In the genomic region with DNA sequence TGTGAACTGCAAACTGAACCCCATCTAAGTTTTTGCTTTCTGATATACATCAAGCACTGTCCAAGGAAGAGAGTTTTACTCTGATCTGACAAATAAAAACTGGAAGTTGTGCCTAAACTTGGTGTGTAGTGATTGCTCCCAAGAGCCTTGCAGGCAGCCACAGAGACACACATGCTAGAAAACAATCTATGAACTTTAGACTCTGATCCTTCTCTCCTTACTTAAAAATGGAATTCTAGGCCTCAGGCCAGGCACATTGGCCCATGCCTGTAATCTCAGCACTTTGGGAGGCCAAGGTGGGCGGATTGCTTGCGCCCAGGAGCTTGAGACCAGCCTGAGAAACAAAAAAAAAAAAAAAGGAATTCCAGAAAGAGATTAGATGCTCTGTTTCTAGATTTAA, we compare ENCODE assay signal across 13 cellular contexts. TPM values are rescaled to one million over a fixed set of nuclear protein-coding genes. Genes with fewer than 3 reads are reported as not detected.
DNase-seq lines count a peak whose midpoint lies in the region; ATAC-seq and TF ChIP-seq lines count a peak whose summit lies in the region.
"Had no signal": no experiment of that assay in that cellular context is flagged by ENCODE, and none has a peak within 500 bp of the region (broad histone marks: within the 10 kb centered on the region; RNA-seq: fewer than 3 reads in every experiment).

No MANE protein-coding gene starts in this region.

- H3K36me3 ChIP-seq in cardiac muscle cell = peaks cover 9% of the 10 kb centered on the region
- no peaks in the 10 kb centered on the region for H3K36me3 ChIP-seq in psoas muscle (ENCODE audit: insufficient read depth in 1 of 2, low read depth in 1 of 2)
- no peaks in the 10 kb centered on the region for H3K36me3 ChIP-seq in BE2C
- H3K36me3 ChIP-seq: upper lobe of left lung had no signal

- H3K27ac Mint-ChIP-seq in activated CD4-positive, alpha-beta T cell treated with anti-CD3 and anti-CD28 coated beads, Interleukin-2, amount 10 ng/mL, durations not matched to agents 24 days and 14 days = peak overlapping the region; percentile 71
- H3K27ac Mint-ChIP-seq in activated CD4-positive, alpha-beta memory T cell treated with anti-CD3 and anti-CD28 coated beads, Interleukin-2, amount 10 ng/mL, durations not matched to agents 7 days and 5 days = peak overlapping the region; percentile 88

- no peaks in the 10 kb centered on the region for H3K36me3 Mint-ChIP-seq in activated CD4-positive, alpha-beta T cell treated with anti-CD3 and anti-CD28 coated beads, Interleukin-2, amount 10 ng/mL, durations not matched to agents 24 days and 14 days (ENCODE audit: low read depth)
- no peaks in the 10 kb centered on the region for H3K36me3 Mint-ChIP-seq in activated CD4-positive, alpha-beta memory T cell treated with anti-CD3 and anti-CD28 coated beads, Interleukin-2, amount 10 ng/mL, durations not matched to agents 7 days and 5 days (ENCODE audit: low read depth)

- WGBS in psoas muscle, 3 donors = 42 to 52% (median 44%) methylated on average over 2 of the region's 2 CpGs

- ATAC-seq in psoas muscle = no peak
- no peak for ATAC-seq in HG03457 (IDR thresholded peaks at IDR 0.05; ENCODE audit: unreplicated experiment)
- no peak for ATAC-seq in HG02571 (IDR thresholded peaks at IDR 0.05; ENCODE audit: unreplicated experiment)

- no peak for DNase-seq in activated CD4-positive, alpha-beta T cell treated with anti-CD3 and anti-CD28 coated beads, Interleukin-2, amount 10 ng/mL, durations not matched to agents 24 days and 14 days
- DNase-seq in activated CD4-positive, alpha-beta T cell treated with anti-CD3 and anti-CD28 coated beads, Interleukin-2, amount 50 U/mL, for 4 hours = no peak
- no peak for DNase-seq in activated CD4-positive, alpha-beta memory T cell treated with anti-CD3 and anti-CD28 coated beads, Interleukin-2, amount 10 ng/mL, durations not matched to agents 7 days and 5 days
- DNase-seq in cardiac muscle cell (ENCODE audit: low read depth in 1 of 2, low spot score in 1 of 2) = peak in 1 of 2 donors; percentile 27
- DNase-seq in psoas muscle = no peak
- no peak for DNase-seq in BE2C
- DNase-seq: cerebellar nuclear complex, DMS53, NCI-H446 treated with DMSO at 0.1 percent for 48 hours, upper lobe of left lung had no signal

- H3K27me3 Mint-ChIP-seq in activated CD4-positive, alpha-beta T cell treated with anti-CD3 and anti-CD28 coated beads, Interleukin-2, amount 10 ng/mL, durations not matched to agents 24 days and 14 days = no peaks in the 10 kb centered on the region
- no peaks in the 10 kb centered on the region for H3K27me3 Mint-ChIP-seq in activated CD4-positive, alpha-beta memory T cell treated with anti-CD3 and anti-CD28 coated beads, Interleukin-2, amount 10 ng/mL, durations not matched to agents 7 days and 5 days

- H3K27ac ChIP-seq in cardiac muscle cell = peak overlapping the region; percentile 77
- H3K27ac ChIP-seq in psoas muscle = peak overlapping the region; percentile 62
- H3K27ac ChIP-seq: upper lobe of left lung had no signal

- CTCF ChIA-PET in activated CD4-positive, alpha-beta memory T cell treated with anti-CD3 and anti-CD28 coated beads, Interleukin-2, amount 10 ng/mL, durations not matched to agents 7 days and 5 days (lab: Charles Lee) = no interaction called here

- H3K27me3 ChIP-seq in cardiac muscle cell (no peaks in the 10 kb centered on the region), psoas muscle (ENCODE audit: insufficient read depth in 3 of 3, low read length in 2 of 3) (no peaks in the 10 kb centered on the region), BE2C (no peaks in the 10 kb centered on the region)
- H3K27me3 ChIP-seq: upper lobe of left lung had no signal

- no peak overlapping the region for H3K4me3 ChIP-seq in cardiac muscle cell
- H3K4me3 ChIP-seq in psoas muscle = no peak overlapping the region
- H3K4me3 ChIP-seq in BE2C (ENCODE audit: low read depth, low read length) = no peak overlapping the region
- H3K4me3 ChIP-seq: upper lobe of left lung had no signal

- H3K4me1 ChIP-seq in cardiac muscle cell (ENCODE audit: low read depth) (peaks cover 5% of the 10 kb centered on the region), psoas muscle (peaks cover 4% of the 10 kb centered on the region), BE2C (no peaks in the 10 kb centered on the region)

- H3K4me3 Mint-ChIP-seq in activated CD4-positive, alpha-beta T cell treated with anti-CD3 and anti-CD28 coated beads, Interleukin-2, amount 10 ng/mL, durations not matched to agents 24 days and 14 days = peak overlapping the region; percentile 36
- no peak overlapping the region for H3K4me3 Mint-ChIP-seq in activated CD4-positive, alpha-beta memory T cell treated with anti-CD3 and anti-CD28 coated beads, Interleukin-2, amount 10 ng/mL, durations not matched to agents 7 days and 5 days

- intact Hi-C loops in activated CD4-positive, alpha-beta T cell treated with anti-CD3 and anti-CD28 coated beads, Interleukin-2, amount 10 ng/mL, durations not matched to agents 24 days and 14 days (cut with micrococcal nuclease) = loop anchor here (5.0 kb wide), 1 partner anchor 122 kb away; no protein-coding TSS in a partner anchor
- intact Hi-C loops in psoas muscle (cut with DNase I) = no loop called here

- POLR2A ChIA-PET in activated CD4-positive, alpha-beta memory T cell treated with anti-CD3 and anti-CD28 coated beads, Interleukin-2, amount 10 ng/mL, durations not matched to agents 7 days and 5 days (lab: Charles Lee) = no interaction called here

- H3K9me3 Mint-ChIP-seq in activated CD4-positive, alpha-beta T cell treated with anti-CD3 and anti-CD28 coated beads, Interleukin-2, amount 10 ng/mL, durations not matched to agents 24 days and 14 days = no peaks in the 10 kb centered on the region
- no peaks in the 10 kb centered on the region for H3K9me3 Mint-ChIP-seq in activated CD4-positive, alpha-beta memory T cell treated with anti-CD3 and anti-CD28 coated beads, Interleukin-2, amount 10 ng/mL, durations not matched to agents 7 days and 5 days

- H3K4me1 Mint-ChIP-seq in activated CD4-positive, alpha-beta T cell treated with anti-CD3 and anti-CD28 coated beads, Interleukin-2, amount 10 ng/mL, durations not matched to agents 24 days and 14 days = peaks cover 14% of the 10 kb centered on the region
- H3K4me1 Mint-ChIP-seq in activated CD4-positive, alpha-beta memory T cell treated with anti-CD3 and anti-CD28 coated beads, Interleukin-2, amount 10 ng/mL, durations not matched to agents 7 days and 5 days = peaks cover 20% of the 10 kb centered on the region

- no peak for TF ChIP-seq CTCF in cardiac muscle cell (IDR thresholded peaks at IDR 0.05; ENCODE audit: low read depth, low read length)
- no peak for TF ChIP-seq CTCF in psoas muscle (IDR thresholded peaks at IDR 0.05)
- no peak for TF ChIP-seq CTCF in BE2C (IDR thresholded peaks at IDR 0.05; ENCODE audit: low read depth, low read length)

- no peaks in the 10 kb centered on the region for H3K9me3 ChIP-seq in cardiac muscle cell (ENCODE audit: low read depth)
- H3K9me3 ChIP-seq in psoas muscle = no peaks in the 10 kb centered on the region
- H3K9me3 ChIP-seq in BE2C = no peaks in the 10 kb centered on the region
- H3K9me3 ChIP-seq: upper lobe of left lung had no signal

RNA-seq across cellular contexts. Expression of gene S100G, which starts 45.7 kb away (rescaled TPM):
- total RNA-seq in activated CD4-positive, alpha-beta T cell treated with anti-CD3 and anti-CD28 coated beads, Interleukin-2, amount 10 ng/mL, durations not matched to agents 24 days and 14 days = not detected in 2 replicates
- total RNA-seq in activated CD4-positive, alpha-beta memory T cell treated with anti-CD3 and anti-CD28 coated beads, Interleukin-2, amount 10 ng/mL, durations not matched to agents 7 days and 5 days = not detected
- not detected in 2 replicates for total RNA-seq in cardiac muscle cell
- not detected in 2 replicates for polyA plus RNA-seq in cardiac muscle cell
- total RNA-seq in psoas muscle = not detected
- polyA plus RNA-seq in psoas muscle = under 1 TPM in 1 of 3 donors, not detected in 2; 0.23 TPM
- not detected for polyA plus RNA-seq in BE2C (2012; ENCODE audit: insufficient read depth, insufficient read length, low read depth)
- total RNA-seq: A172 had no signal
